8 cellular contexts compared by ENCODE assay signal in the genomic region with DNA sequence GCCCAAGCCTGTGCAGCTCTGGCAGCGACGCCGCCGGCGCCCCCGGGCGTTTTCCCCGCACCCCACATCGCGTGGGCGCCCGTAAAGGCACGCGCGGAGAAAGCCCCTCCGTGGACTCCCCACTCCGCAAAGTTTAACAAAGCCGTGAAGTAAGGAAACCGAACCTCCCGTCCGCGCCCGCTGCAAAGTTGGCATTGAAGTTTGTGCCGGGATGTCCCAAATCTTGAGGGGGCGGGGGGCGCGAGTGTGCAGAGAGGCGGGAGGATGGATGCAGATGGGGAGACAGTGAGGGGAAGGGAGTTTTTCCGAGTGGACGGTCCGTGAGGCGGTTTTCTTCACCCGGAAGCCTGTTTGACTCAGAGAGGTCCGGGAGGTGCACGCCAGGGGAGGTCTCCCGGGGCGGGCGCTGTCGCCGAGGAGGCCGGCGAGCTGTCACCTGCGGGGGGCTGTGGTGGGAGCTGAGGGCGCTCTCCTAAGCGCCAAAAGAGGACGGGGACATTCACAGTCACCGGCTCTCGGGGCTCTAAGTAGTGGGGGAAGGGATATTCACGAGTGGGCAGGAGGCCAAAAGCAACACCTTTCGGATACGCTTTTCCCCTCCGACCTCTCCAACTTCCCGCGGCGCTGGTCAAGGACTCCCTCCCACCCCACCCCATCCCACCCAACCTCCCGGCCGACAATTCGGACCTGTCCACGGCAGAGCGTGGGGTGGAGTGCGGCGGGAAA. TPM values are rescaled to one million over a fixed set of nuclear protein-coding genes. Genes with fewer than 3 reads are reported as not detected.
DNase-seq lines count a peak whose midpoint lies in the region; ATAC-seq and TF ChIP-seq lines count a peak whose summit lies in the region.

No MANE protein-coding gene starts in this region.

- no peaks in the 10 kb centered on the region for H3K9me3 ChIP-seq in BLaER1 treated with 17β-estradiol and CSF1 and Interleukin-3, amounts not matched to agents 10 nM and 100 nM (replicated peaks in 1 of 11)
- no peaks in the 10 kb centered on the region for H3K9me3 ChIP-seq in neural cell (ENCODE audit: low read length)

- no peak for TF ChIP-seq RAD21 in neural cell (conservative IDR thresholded peaks at IDR 0.05)

- no peak for TF ChIP-seq EP300 in neural cell (conservative IDR thresholded peaks at IDR 0.05; ENCODE audit: poor library complexity, severe bottlenecking)

- H3K27ac ChIP-seq in BLaER1 treated with 17β-estradiol and CSF1 and Interleukin-3, amounts not matched to agents 10 nM and 100 nM, result no peak overlapping the region
- no peak overlapping the region for H3K27ac ChIP-seq in neural cell (ENCODE audit: low read length)

- DNase-seq in NCI-H1105 treated with DMSO at 0.1 percent for 48 hours (lab: John Stamatoyannopoulos, UW), result peak; percentile 51
- DNase-seq in NCI-H2227 treated with DMSO at 0.1 percent for 48 hours (lab: John Stamatoyannopoulos, UW), result no peak

- no peak overlapping the region for H2AFZ ChIP-seq in neural cell (ENCODE audit: low read depth, low read length)

- peak overlapping the region in 3 of 11 experiments; percentile 31 to 59 (median 38); a peak in 5 of 22 replicates for H3K9ac ChIP-seq in BLaER1 treated with 17β-estradiol and CSF1 and Interleukin-3, amounts not matched to agents 10 nM and 100 nM
- peak overlapping the region; percentile 33 for H3K9ac ChIP-seq in neural cell (ENCODE audit: low read length)

- peak overlapping the region; percentile 89 to 99 (median 96) for H3K4me2 ChIP-seq in BLaER1 treated with 17β-estradiol and CSF1 and Interleukin-3, amounts not matched to agents 10 nM and 100 nM
- peak overlapping the region; percentile 52 for H3K4me2 ChIP-seq in neural cell (ENCODE audit: low read length)

- H3K79me2 ChIP-seq in neural cell (replicated peaks; ENCODE audit: insufficient read depth, low read length), result no peaks in the 10 kb centered on the region

- H3K27me3 ChIP-seq in BLaER1 treated with 17β-estradiol and CSF1 and Interleukin-3, amounts not matched to agents 10 nM and 100 nM, result peaks cover 49 to 73% (median 60%) of the 10 kb centered on the region in 11 experiments
- peaks cover 96% of the 10 kb centered on the region for H3K27me3 ChIP-seq in neural cell (ENCODE audit: insufficient read depth, low read depth, low read length)

- H3K36me3 ChIP-seq in BLaER1 treated with 17β-estradiol and CSF1 and Interleukin-3, amounts not matched to agents 10 nM and 100 nM, result no peaks in the 10 kb centered on the region
- H3K36me3 ChIP-seq in neural cell (ENCODE audit: insufficient read depth, low read length), result no peaks in the 10 kb centered on the region

- no peaks in the 10 kb centered on the region for H3F3A ChIP-seq in neural cell (ENCODE audit: insufficient read depth, low read length, poor library complexity, severe bottlenecking)

- H3K9me2 ChIP-seq in neural cell (ENCODE audit: insufficient read depth, low read length), result no peaks in the 10 kb centered on the region

- H4K20me1 ChIP-seq in BLaER1 treated with 17β-estradiol and CSF1 and Interleukin-3, amounts not matched to agents 10 nM and 100 nM, result peaks cover 0 to 13% (median 0%) of the 10 kb centered on the region in 11 experiments; a peak in 5 of 22 replicates
- H4K20me1 ChIP-seq in neural cell (ENCODE audit: insufficient read depth), result no peaks in the 10 kb centered on the region

- H3K4me3 ChIP-seq in BLaER1 treated with 17β-estradiol and CSF1 and Interleukin-3, amounts not matched to agents 10 nM and 100 nM, result peak overlapping the region; percentile 58 to 74 (median 65)
- peak overlapping the region; percentile 63 for H3K4me3 ChIP-seq in neural cell (ENCODE audit: low read length)

- TF ChIP-seq CTCF in neural cell (IDR thresholded peaks at IDR 0.05; ENCODE audit: poor library complexity, severe bottlenecking), result no peak

- peak; percentile 39 for ATAC-seq in esophagus mucosa
- no peak for ATAC-seq in GM18907 (IDR thresholded peaks at IDR 0.05; ENCODE audit: unreplicated experiment)
- no peak for ATAC-seq in HG02884 (IDR thresholded peaks at IDR 0.05; ENCODE audit: unreplicated experiment)
- ATAC-seq in GM19328 (IDR thresholded peaks at IDR 0.05; ENCODE audit: unreplicated experiment), result no peak

- H3K4me1 ChIP-seq in BLaER1 treated with 17β-estradiol and CSF1 and Interleukin-3, amounts not matched to agents 10 nM and 100 nM, result peaks cover 0 to 22% (median 10%) of the 10 kb centered on the region in 10 experiments; a peak in 15 of 20 replicates

TF ChIP-seq in neural cell, 6 proteins besides CTCF, POLR2A, EP300 and RAD21:
- TF ChIP-seq MXI1 (conservative IDR thresholded peaks at IDR 0.05; ENCODE audit: poor library complexity, severe bottlenecking) (no peak), POLR2AphosphoS5 (IDR thresholded peaks at IDR 0.05) (no peak), REST (IDR thresholded peaks at IDR 0.05; ENCODE audit: borderline replicate concordance) (no peak), TAF1 (IDR thresholded peaks at IDR 0.05; ENCODE audit: low read depth) (no peak)

RNA-seq across cellular contexts. Expression of gene WLS, which starts 1.3 kb away (rescaled TPM):
- total RNA-seq in esophagus mucosa, result 70.8 TPM
- polyA plus RNA-seq in neural cell, result 4.2 and 8.8 TPM in 2 replicates
- 5.3 and 5.6 TPM in 2 replicates for polyA minus RNA-seq in neural cell
